ENCODE assay signal across 8 cellular contexts in genomic region chr11:64226507-64227051, GRCh38. TPM values are rescaled to one million over a fixed set of nuclear protein-coding genes. Genes with fewer than 3 reads are reported as not detected.
A peak's percentile ranks its signal among the peaks of the same experiment; 100 is the strongest.
DNase-seq lines count a peak whose midpoint lies in the region; ATAC-seq and TF ChIP-seq lines count a peak whose summit lies in the region.

No MANE protein-coding gene starts in this region.

- POLR2A ChIA-PET in activated CD4-positive, alpha-beta T cell treated with anti-CD3 and anti-CD28 coated beads for 36 hours (lab: Charles Lee): interaction anchor here (0.6 to 4.4 kb wide), 7 partner anchors 15 to 785 kb away, joined by 3 to 28 read pairs (median 5); partner anchors contain the start of genes FERMT3, FKBP2 and PRDX5

- H3K9me3 Mint-ChIP-seq in activated CD4-positive, alpha-beta T cell treated with anti-CD3 and anti-CD28 coated beads for 36 hours (ENCODE audit: low read depth): no peaks in the 10 kb centered on the region

- no peak for TF ChIP-seq POLR2A in upper lobe of left lung (IDR thresholded peaks at IDR 0.05)

- no peak for TF ChIP-seq EP300 in upper lobe of left lung (IDR thresholded peaks at IDR 0.05)

- CTCF ChIA-PET in activated CD4-positive, alpha-beta T cell treated with anti-CD3 and anti-CD28 coated beads for 36 hours (lab: Charles Lee): interaction anchor here (0.6 to 2.5 kb wide), 11 partner anchors 9 to 90 kb away, joined by 3 to 30 read pairs (median 4); partner anchors contain the start of gene FERMT3

- peaks cover 43% of the 10 kb centered on the region for H3K4me1 ChIP-seq in effector memory CD4-positive, alpha-beta T cell (ENCODE audit: control insufficient read depth, insufficient read depth, low read length, poor library complexity, severe bottlenecking)
- peaks cover 43% of the 10 kb centered on the region for H3K4me1 ChIP-seq in mucosa of descending colon (ENCODE audit: low read depth)
- peaks cover 42 to 54% (median 44%) of the 10 kb centered on the region in 4 donors for H3K4me1 ChIP-seq in upper lobe of left lung

- H3K27ac Mint-ChIP-seq in activated CD4-positive, alpha-beta T cell treated with anti-CD3 and anti-CD28 coated beads for 36 hours: peak overlapping the region; percentile 82

- WGBS in upper lobe of left lung, 2 donors: 0% methylated on average over 2 of the region's 26 CpGs; no CpG with 5 or more reads in 1 of the 2 donors

- intact Hi-C loops in activated CD4-positive, alpha-beta T cell treated with anti-CD3 and anti-CD28 coated beads for 36 hours (cut with DNase I, micrococcal nuclease): loop anchor here (1.0 to 2.0 kb wide), 11 partner anchors 14 to 92 kb away; partner anchors contain the start of genes FKBP2 (in 2 of the 2), STIP1 (in 2 of the 2), ESRRA (in 1 of the 2) and GPR137 (in 1 of the 2)
- intact Hi-C loops in mucosa of descending colon (cut with DNase I, micrococcal nuclease): no loop called here

- H3K36me3 Mint-ChIP-seq in activated CD4-positive, alpha-beta T cell treated with anti-CD3 and anti-CD28 coated beads for 36 hours (ENCODE audit: low read depth): peaks cover 10% of the 10 kb centered on the region

- DNase-seq in Ammon's horn (ENCODE audit: low spot score) (peak; percentile 66), NCI-H128 (lab: John Stamatoyannopoulos, UW; ENCODE audit: unreplicated experiment) (peak; percentile 18), mucosa of descending colon (peak; percentile 75 to 91 (median 87)), upper lobe of left lung (peak; percentile 86 to 88)
- peak; percentile 81 for DNase-seq in activated CD4-positive, alpha-beta T cell treated with anti-CD3 and anti-CD28 coated beads for 36 hours
- peak; percentile 43 to 52 (median 52) for DNase-seq in effector memory CD4-positive, alpha-beta T cell

- no peak for TF ChIP-seq CTCF in mucosa of descending colon (IDR thresholded peaks at IDR 0.05)
- no peak for TF ChIP-seq CTCF in upper lobe of left lung (IDR thresholded peaks at IDR 0.05)

- no peaks in the 10 kb centered on the region for H3K27me3 Mint-ChIP-seq in activated CD4-positive, alpha-beta T cell treated with anti-CD3 and anti-CD28 coated beads for 36 hours

- H3K4me3 ChIP-seq in effector memory CD4-positive, alpha-beta T cell (ENCODE audit: insufficient read depth, low read depth, low read length, poor library complexity, severe bottlenecking): peak overlapping the region; percentile 80
- H3K4me3 ChIP-seq in mucosa of descending colon (peak overlapping the region; percentile 60), upper lobe of left lung (peak overlapping the region; percentile 44 to 76 (median 67))

- H3K27ac ChIP-seq in effector memory CD4-positive, alpha-beta T cell (ENCODE audit: insufficient read depth, low read length, poor library complexity, severe bottlenecking): peak overlapping the region; percentile 82
- H3K27ac ChIP-seq in upper lobe of left lung: peak overlapping the region; percentile 83 to 96 (median 92)

- peak overlapping the region; percentile 87 for H3K4me3 Mint-ChIP-seq in activated CD4-positive, alpha-beta T cell treated with anti-CD3 and anti-CD28 coated beads for 36 hours

- H3K9me3 ChIP-seq in effector memory CD4-positive, alpha-beta T cell (ENCODE audit: control insufficient read depth, low read length): no peaks in the 10 kb centered on the region
- no peaks in the 10 kb centered on the region for H3K9me3 ChIP-seq in mucosa of descending colon
- no peaks in the 10 kb centered on the region for H3K9me3 ChIP-seq in upper lobe of left lung

- peaks cover 11% of the 10 kb centered on the region for H3K36me3 ChIP-seq in effector memory CD4-positive, alpha-beta T cell (ENCODE audit: control insufficient read depth, insufficient read depth, low read length)
- H3K36me3 ChIP-seq in mucosa of descending colon (ENCODE audit: low read depth): no peaks in the 10 kb centered on the region
- peaks cover 0 to 16% (median 11%) of the 10 kb centered on the region in 4 donors for H3K36me3 ChIP-seq in upper lobe of left lung

- ATAC-seq in GM19324 (IDR thresholded peaks at IDR 0.05; ENCODE audit: low FRiP score, unreplicated experiment): peak; percentile 27
- ATAC-seq in activated CD4-positive, alpha-beta T cell treated with anti-CD3 and anti-CD28 coated beads for 36 hours: peak; percentile 43
- peak; percentile 62 for ATAC-seq in mucosa of descending colon
- ATAC-seq in upper lobe of left lung (ENCODE audit: low FRiP score in 2 of 2): peak; percentile 50 to 55
- ATAC-seq in GM21526 (IDR thresholded peaks at IDR 0.05; ENCODE audit: low FRiP score, unreplicated experiment): no peak

- H3K4me1 Mint-ChIP-seq in activated CD4-positive, alpha-beta T cell treated with anti-CD3 and anti-CD28 coated beads for 36 hours: peaks cover 36% of the 10 kb centered on the region

- H3K27me3 ChIP-seq in effector memory CD4-positive, alpha-beta T cell (replicated peaks; ENCODE audit: control insufficient read depth, insufficient read depth, low read length, poor library complexity, severe bottlenecking): no peaks in the 10 kb centered on the region
- H3K27me3 ChIP-seq in upper lobe of left lung: no peaks in the 10 kb centered on the region

RNA-seq across cellular contexts. Expression of gene NUDT22, which starts 0.5 kb away (rescaled TPM):
- total RNA-seq in activated CD4-positive, alpha-beta T cell treated with anti-CD3 and anti-CD28 coated beads for 36 hours: 10 to 100 TPM; 61.8 to 74.1 TPM
- total RNA-seq in mucosa of descending colon: 100 to 1,000 TPM in 2 of 3 donors, 10 to 100 TPM in 1; 81.6 to 137 (median 119) TPM
- 10 to 100 TPM; 30.3 to 94.3 (median 68.0) TPM for total RNA-seq in upper lobe of left lung

RNA-seq across cellular contexts. Expression of gene TRPT1, which starts 0.6 kb away (rescaled TPM):
- total RNA-seq in activated CD4-positive, alpha-beta T cell treated with anti-CD3 and anti-CD28 coated beads for 36 hours: 10 to 100 TPM; 23.9 to 27.1 TPM
- total RNA-seq in mucosa of descending colon (10 to 100 TPM; 50.6 to 55.1 (median 53.1) TPM), upper lobe of left lung (10 to 100 TPM; 27.2 to 69.1 (median 35.2) TPM)

RNA-seq across cellular contexts. Expression of gene DNAJC4, which starts 3.8 kb away (rescaled TPM):
- total RNA-seq in activated CD4-positive, alpha-beta T cell treated with anti-CD3 and anti-CD28 coated beads for 36 hours: 10 to 100 TPM; 21.9 to 23.1 TPM
- 10 to 100 TPM; 43.6 to 57.6 (median 50.7) TPM for total RNA-seq in mucosa of descending colon
- total RNA-seq in upper lobe of left lung: 10 to 100 TPM; 25.0 to 52.0 (median 39.2) TPM

RNA-seq across cellular contexts. Expression of gene VEGFB, which starts 7.8 kb away (rescaled TPM):
- total RNA-seq in activated CD4-positive, alpha-beta T cell treated with anti-CD3 and anti-CD28 coated beads for 36 hours: 10 to 100 TPM; 80.0 to 80.3 TPM
- 100 to 1,000 TPM in 1 of 3 donors, 10 to 100 TPM in 2; 45.3 to 156 (median 45.6) TPM for total RNA-seq in mucosa of descending colon
- total RNA-seq in upper lobe of left lung: 100 to 1,000 TPM in 3 of 6 donors, 10 to 100 TPM in 3; 25.1 to 171 (median 124) TPM

RNA-seq across cellular contexts. Expression of gene FKBP2, which starts 14.3 kb away (rescaled TPM):
- total RNA-seq in activated CD4-positive, alpha-beta T cell treated with anti-CD3 and anti-CD28 coated beads for 36 hours: 10 to 100 TPM; 19.9 to 21.3 TPM
- total RNA-seq in mucosa of descending colon: 10 to 100 TPM; 67.5 to 91.0 (median 75.8) TPM
- total RNA-seq in upper lobe of left lung: 100 to 1,000 TPM in 1 of 6 donors, 10 to 100 TPM in 5; 40.9 to 132 (median 63.1) TPM

Comparison
In these comparisons a context has a peak if more than half of its experiments do, and no peak if none do; other contexts are left out.
1. DNase-seq: peak in every context shown above with its lines; median percentile 87 in mucosa of descending colon; 87 in upper lobe of left lung; 81 in activated CD4-positive, alpha-beta T cell treated with anti-CD3 and anti-CD28 coated beads for 36 hours; 66 in Ammon's horn; 52 in effector memory CD4-positive, alpha-beta T cell; 18 in NCI-H128.
2. intact Hi-C loops: an anchor here in activated CD4-positive, alpha-beta T cell treated with anti-CD3 and anti-CD28 coated beads for 36 hours (1.0 to 2.0 kb wide); none called in mucosa of descending colon.